33 cellular contexts compared by ENCODE assay signal in the genomic region with DNA sequence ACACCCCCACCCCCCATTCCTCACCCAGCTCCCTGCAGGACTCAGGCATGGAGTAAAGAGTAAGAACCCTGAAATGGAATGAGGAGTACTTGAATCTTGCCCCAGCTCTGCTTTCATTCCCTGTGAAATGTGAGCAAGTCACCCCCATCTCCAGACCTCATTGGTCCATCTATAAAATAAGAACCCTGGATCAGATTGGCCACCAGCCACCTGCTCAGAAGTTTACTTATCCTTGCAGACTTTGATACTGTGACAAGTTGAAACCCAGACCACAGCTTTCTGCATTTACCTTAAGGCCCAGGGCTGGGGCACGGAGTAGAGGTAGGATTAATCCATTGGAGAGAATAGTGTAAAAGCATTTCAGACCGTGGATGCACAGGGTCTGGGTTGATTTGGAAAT. TPM values are rescaled to one million over a fixed set of nuclear protein-coding genes. Genes with fewer than 3 reads are reported as not detected.
"Had no signal": no experiment of that assay in that cellular context is flagged by ENCODE, and none has a peak within 500 bp of the region (broad histone marks: within the 10 kb centered on the region; RNA-seq: fewer than 3 reads in every experiment).

No MANE protein-coding gene starts in this region.

- H3K36me3 ChIP-seq: adrenal gland had no signal

- H3K27ac ChIP-seq: adrenal gland, SJSA1, VCaP had no signal

- H3K9me3 ChIP-seq: adrenal gland, SJSA1 had no signal

- H3K4me3 ChIP-seq: adrenal gland, SJSA1 had no signal

- ATAC-seq: activated CD4-positive, alpha-beta T cell treated with anti-CD3 and anti-CD28 coated beads for 36 hours; activated T-helper 17 cell treated with anti-CD3 and anti-CD28 coated beads, Interleukin-2, amount 50 U/mL, for 72 hours; Right ventricle myocardium inferior; SK-N-SH treated with all-trans-retinoic acid at 6 μM for 48 hours had no signal

- DNase-seq: activated CD4-positive, alpha-beta memory T cell treated with anti-CD3 and anti-CD28 coated beads, Interleukin-2, amount 10 ng/mL, durations not matched to agents 7 days and 5 days; activated CD4-positive, alpha-beta T cell treated with anti-CD3 and anti-CD28 coated beads for 36 hours; activated CD4-positive, alpha-beta T cell treated with anti-CD3 and anti-CD28 coated beads, Interleukin-2, amount 50 U/mL, for 1 hour; activated gamma-delta T cell; activated naive CD4-positive, alpha-beta T cell treated with anti-CD3 and anti-CD28 coated beads for 36 hours; activated naive CD8-positive, alpha-beta T cell treated with anti-CD3 and anti-CD28 coated beads, Interleukin-2, amount 10 ng/mL, durations not matched to agents 7 days and 5 days; activated T-cell treated with anti-CD3 and anti-CD28 coated beads for 4 hours; activated T-cell treated with anti-CD3 and anti-CD28 coated beads, Interleukin-2, amount 50 U/mL, for 48 hours; adrenal gland; caudate nucleus; KG1; NCI-H1092; NCI-H1417; NCI-H2029; NCI-H2107; NCI-H2171 treated with DMSO at 0.1 percent for 48 hours; NCI-H226; NCI-H526; NCI-H774; RPMI8226; SW 1271 had no signal

- H3K4me1 ChIP-seq: adrenal gland had no signal

- H3K27me3 ChIP-seq: SJSA1 had no signal

RNA-seq across cellular contexts. Expression of a gene that starts 2.2 kb away (rescaled TPM):
- total RNA-seq: activated CD4-positive, alpha-beta memory T cell treated with anti-CD3 and anti-CD28 coated beads, Interleukin-2, amount 10 ng/mL, durations not matched to agents 7 days and 5 days; activated CD4-positive, alpha-beta T cell treated with anti-CD3 and anti-CD28 coated beads for 36 hours; activated CD8-positive, alpha-beta memory T cell treated with anti-CD3 and anti-CD28 coated beads for 36 hours; activated naive CD4-positive, alpha-beta T cell treated with anti-CD3 and anti-CD28 coated beads for 36 hours; activated naive CD8-positive, alpha-beta T cell treated with anti-CD3 and anti-CD28 coated beads, Interleukin-2, amount 10 ng/mL, durations not matched to agents 7 days and 5 days; activated T-helper 17 cell treated with anti-CD3 and anti-CD28 coated beads, Interleukin-2, amount 50 U/mL, for 72 hours; adrenal gland; LHCN-M2; MCF 10A; NCI-H460; OCI-LY7; Right ventricle myocardium inferior; T-helper 1 cell treated with Interleukin-12 subunit alpha and Interleukin-12 subunit beta and Interleukin-4 antibody, amounts not matched to agents 30 ng/mL and 1 ng/mL, for 36 hours had no signal

RNA-seq across cellular contexts. Expression of a gene that starts 19.7 kb away (rescaled TPM):
- total RNA-seq: activated CD4-positive, alpha-beta memory T cell treated with anti-CD3 and anti-CD28 coated beads, Interleukin-2, amount 10 ng/mL, durations not matched to agents 7 days and 5 days; activated CD8-positive, alpha-beta memory T cell treated with anti-CD3 and anti-CD28 coated beads for 36 hours; activated naive CD4-positive, alpha-beta T cell treated with anti-CD3 and anti-CD28 coated beads for 36 hours; activated naive CD8-positive, alpha-beta T cell treated with anti-CD3 and anti-CD28 coated beads, Interleukin-2, amount 10 ng/mL, durations not matched to agents 7 days and 5 days; chondrocyte; LHCN-M2; NCI-H460; OCI-LY7; Right ventricle myocardium inferior; SJSA1; T-helper 1 cell treated with Interleukin-12 subunit alpha and Interleukin-12 subunit beta and Interleukin-4 antibody, amounts not matched to agents 30 ng/mL and 1 ng/mL, for 36 hours had no signal

RNA-seq across cellular contexts. Expression of a gene that starts 27.9 kb away (rescaled TPM):
- total RNA-seq: activated CD4-positive, alpha-beta memory T cell treated with anti-CD3 and anti-CD28 coated beads, Interleukin-2, amount 10 ng/mL, durations not matched to agents 7 days and 5 days; activated CD4-positive, alpha-beta T cell treated with anti-CD3 and anti-CD28 coated beads for 36 hours; activated CD8-positive, alpha-beta memory T cell treated with anti-CD3 and anti-CD28 coated beads for 36 hours; activated naive CD4-positive, alpha-beta T cell treated with anti-CD3 and anti-CD28 coated beads for 36 hours; activated naive CD8-positive, alpha-beta T cell treated with anti-CD3 and anti-CD28 coated beads, Interleukin-2, amount 10 ng/mL, durations not matched to agents 7 days and 5 days; activated T-helper 17 cell treated with anti-CD3 and anti-CD28 coated beads, Interleukin-2, amount 50 U/mL, for 72 hours; chondrocyte; LHCN-M2; MCF 10A; NCI-H460; OCI-LY7; Right ventricle myocardium inferior; SJSA1; T-helper 1 cell treated with Interleukin-12 subunit alpha and Interleukin-12 subunit beta and Interleukin-4 antibody, amounts not matched to agents 30 ng/mL and 1 ng/mL, for 36 hours had no signal

RNA-seq across cellular contexts. Expression of a gene that starts 42.2 kb away (rescaled TPM):
- total RNA-seq: T-helper 1 cell treated with Interleukin-12 subunit alpha and Interleukin-12 subunit beta and Interleukin-4 antibody, amounts not matched to agents 30 ng/mL and 1 ng/mL, for 36 hours had no signal
